ENCODE assay signal across 10 cellular contexts in genomic region chr1:22576148-22576544, GRCh38. TPM values are rescaled to one million over a fixed set of nuclear protein-coding genes. Genes with fewer than 3 reads are reported as not detected.
"Had no signal": no experiment of that assay in that cellular context is flagged by ENCODE, and none has a peak within 500 bp of the region (broad histone marks: within the 10 kb centered on the region; RNA-seq: fewer than 3 reads in every experiment).

No MANE protein-coding gene starts in this region.

- FAIRE-seq: HepG2, HTR-8/SVneo, K562 had no signal

- DNase-seq: IMR-90, KBM-7, KG1 had no signal

- H3K27ac ChIP-seq: HL-60 had no signal

- H3K4me3 ChIP-seq: K562 had no signal

RNA-seq across cellular contexts. Expression of gene EPHA8, which starts 12.9 kb away (rescaled TPM):
- total RNA-seq: HepG2, HT-29, HT1080, IMR-90, K562 had no signal
- polyA plus RNA-seq: HepG2, IgD-negative memory B cell, IMR-90, K562 had no signal
